Comparison of ENCODE assay signal across 29 cellular contexts in the genomic region with DNA sequence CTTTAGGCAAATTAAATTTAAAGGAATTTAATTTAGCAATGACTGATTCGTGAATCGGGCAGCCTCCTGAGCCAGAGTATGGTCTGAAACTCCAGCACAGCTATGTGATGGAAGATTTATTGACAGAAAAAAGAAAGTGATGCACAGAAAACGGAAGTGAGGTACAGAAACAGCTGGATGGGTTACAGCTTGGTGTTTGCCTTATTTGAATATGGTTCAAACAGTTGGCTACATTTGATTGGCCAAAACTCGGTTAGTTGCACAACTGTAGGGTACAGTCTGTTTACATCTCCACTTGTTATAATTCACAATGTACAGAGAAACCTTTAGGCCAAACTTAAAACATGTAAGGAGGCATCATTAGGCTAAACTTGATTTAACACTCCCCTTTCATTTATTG.
"Had no signal": no experiment of that assay in that cellular context is flagged by ENCODE, and none has a peak within 500 bp of the region (broad histone marks: within the 10 kb centered on the region; RNA-seq: fewer than 3 reads in every experiment).

No MANE protein-coding gene starts in this region.

- H3K27ac ChIP-seq: ascending aorta, cardiac muscle cell, SJCRH30, SK-N-MC had no signal

- H3K36me3 Mint-ChIP-seq: activated naive CD4-positive, alpha-beta T cell treated with anti-CD3 and anti-CD28 coated beads, Interleukin-2, amount 50 U/mL, for 24 hours; activated naive CD8-positive, alpha-beta T cell treated with anti-CD3 and anti-CD28 coated beads, Interleukin-2, amount 10 ng/mL, durations not matched to agents 7 days and 5 days had no signal

- H3K4me1 ChIP-seq: ascending aorta, SJCRH30 had no signal

- H3K4me3 ChIP-seq: ascending aorta, cardiac muscle cell, MG63, SJCRH30, SK-N-MC had no signal

- H3K9me3 Mint-ChIP-seq: activated CD4-positive, alpha-beta T cell treated with anti-CD3 and anti-CD28 coated beads, Interleukin-2, amount 10 ng/mL, durations not matched to agents 24 days and 14 days; activated naive CD8-positive, alpha-beta T cell treated with anti-CD3 and anti-CD28 coated beads, Interleukin-2, amount 10 ng/mL, durations not matched to agents 7 days and 5 days had no signal

- H3K27me3 ChIP-seq: ascending aorta, cardiac muscle cell, MG63, SJCRH30 had no signal

- ATAC-seq: activated CD8-positive, alpha-beta T cell treated with anti-CD3 and anti-CD28 coated beads for 36 hours; activated T-cell treated with anti-CD3 and anti-CD28 coated beads, Interleukin-2, amount 50 U/mL, for 72 hours; Panc1 had no signal

- H3K4me3 Mint-ChIP-seq: activated CD4-positive, alpha-beta T cell treated with anti-CD3 and anti-CD28 coated beads, Interleukin-2, amount 10 ng/mL, durations not matched to agents 24 days and 14 days; activated CD8-positive, alpha-beta T cell treated with anti-CD3 and anti-CD28 coated beads for 36 hours; activated naive CD4-positive, alpha-beta T cell treated with anti-CD3 and anti-CD28 coated beads, Interleukin-2, amount 50 U/mL, for 24 hours; activated naive CD8-positive, alpha-beta T cell treated with anti-CD3 and anti-CD28 coated beads, Interleukin-2, amount 10 ng/mL, durations not matched to agents 7 days and 5 days; activated T-cell treated with anti-CD3 and anti-CD28 coated beads, Interleukin-2, amount 50 U/mL, for 72 hours; central memory CD8-positive, alpha-beta T cell had no signal

- H3K27me3 Mint-ChIP-seq: activated CD4-positive, alpha-beta T cell treated with anti-CD3 and anti-CD28 coated beads, Interleukin-2, amount 10 ng/mL, durations not matched to agents 24 days and 14 days; activated CD8-positive, alpha-beta T cell treated with anti-CD3 and anti-CD28 coated beads for 36 hours; activated naive CD4-positive, alpha-beta T cell treated with anti-CD3 and anti-CD28 coated beads, Interleukin-2, amount 50 U/mL, for 24 hours; activated naive CD8-positive, alpha-beta T cell treated with anti-CD3 and anti-CD28 coated beads, Interleukin-2, amount 10 ng/mL, durations not matched to agents 7 days and 5 days; central memory CD8-positive, alpha-beta T cell had no signal

- DNase-seq: activated CD4-positive, alpha-beta T cell treated with anti-CD3 and anti-CD28 coated beads, Interleukin-2, amount 10 ng/mL, durations not matched to agents 24 days and 14 days; activated CD4-positive, alpha-beta T cell treated with anti-CD3 and anti-CD28 coated beads, Interleukin-2, amount 50 U/mL, for 4 hours; activated CD8-positive, alpha-beta T cell treated with anti-CD3 and anti-CD28 coated beads for 36 hours; activated gamma-delta T cell; activated naive CD4-positive, alpha-beta T cell treated with Interleukin-2 at 50 U/mL for 16 hours; activated naive CD8-positive, alpha-beta T cell treated with anti-CD3 and anti-CD28 coated beads, Interleukin-2, amount 10 ng/mL, durations not matched to agents 7 days and 5 days; activated T-cell treated with anti-CD3 and anti-CD28 coated beads, Interleukin-2, amount 50 U/mL, for 1 hour; activated T-cell treated with anti-CD3 and anti-CD28 coated beads, Interleukin-2, amount 50 U/mL, for 72 hours; amygdala; Kasumi-1; KG1; MG63; NCI-H1092; NCI-H1436 treated with DMSO at 0.1 percent for 48 hours; NCI-H1694 treated with DMSO at 0.1 percent for 48 hours; NCI-H2029; NCI-H345; NCI-H524 treated with DMSO at 0.1 percent for 48 hours; NK-92 treated with Interleukin-12 subunit alpha and Interleukin-12 subunit beta, amount 100 ng/mL, for 24 hours; SHP77; SJCRH30; T1000 had no signal

- H3K4me1 Mint-ChIP-seq: activated CD4-positive, alpha-beta T cell treated with anti-CD3 and anti-CD28 coated beads, Interleukin-2, amount 10 ng/mL, durations not matched to agents 24 days and 14 days; activated naive CD4-positive, alpha-beta T cell treated with anti-CD3 and anti-CD28 coated beads, Interleukin-2, amount 50 U/mL, for 24 hours; activated naive CD8-positive, alpha-beta T cell treated with anti-CD3 and anti-CD28 coated beads, Interleukin-2, amount 10 ng/mL, durations not matched to agents 7 days and 5 days; central memory CD8-positive, alpha-beta T cell had no signal

- H3K9me3 ChIP-seq: ascending aorta, MG63 had no signal

- H3K27ac Mint-ChIP-seq: activated CD4-positive, alpha-beta T cell treated with anti-CD3 and anti-CD28 coated beads, Interleukin-2, amount 10 ng/mL, durations not matched to agents 24 days and 14 days; activated CD8-positive, alpha-beta T cell treated with anti-CD3 and anti-CD28 coated beads for 36 hours; activated naive CD4-positive, alpha-beta T cell treated with anti-CD3 and anti-CD28 coated beads, Interleukin-2, amount 50 U/mL, for 24 hours; activated naive CD8-positive, alpha-beta T cell treated with anti-CD3 and anti-CD28 coated beads, Interleukin-2, amount 10 ng/mL, durations not matched to agents 7 days and 5 days; activated T-cell treated with anti-CD3 and anti-CD28 coated beads, Interleukin-2, amount 50 U/mL, for 72 hours; activated T-helper 2 cell treated with anti-CD3 and anti-CD28 coated beads, Interferon-gamma antibody, Interleukin-2, Interleukin-4, amounts not matched to agents 10 μg/mL and 5 μg/mL and 100 μg/mL, durations not matched to agents 14 hours and 24 hours and 36 hours had no signal

- H3K36me3 ChIP-seq: ascending aorta, cardiac muscle cell, MG63, SJCRH30 had no signal
